8 cellular contexts compared by ENCODE assay signal in genomic region chr1:226674892-226675719, GRCh38.
A peak's percentile ranks its signal among the peaks of the same experiment; 100 is the strongest.
DNase-seq lines count a peak whose midpoint lies in the region; ATAC-seq, FAIRE-seq and TF ChIP-seq lines count a peak whose summit lies in the region.

No MANE protein-coding gene starts in this region.

- no peaks in the 10 kb centered on the region for H3K36me3 Mint-ChIP-seq in GM23338 (ENCODE audit: low read depth)
- peaks cover 31% of the 10 kb centered on the region for H3K36me3 Mint-ChIP-seq in activated T-helper 2 cell treated with anti-CD3 and anti-CD28 coated beads, Interferon-gamma antibody, Interleukin-2, Interleukin-4, amounts not matched to agents 10 μg/mL and 5 μg/mL and 100 μg/mL, durations not matched to agents 14 hours and 24 hours and 36 hours (ENCODE audit: low read depth)

- no peak overlapping the region for H3K4me3 Mint-ChIP-seq in GM23338
- H3K4me3 Mint-ChIP-seq in activated T-helper 2 cell treated with anti-CD3 and anti-CD28 coated beads, Interferon-gamma antibody, Interleukin-2, Interleukin-4, amounts not matched to agents 10 μg/mL and 5 μg/mL and 100 μg/mL, durations not matched to agents 14 hours and 24 hours and 36 hours (ENCODE audit: low read depth): peak overlapping the region; percentile 59

- H3K79me2 ChIP-seq in GM23338 (replicated peaks; ENCODE audit: insufficient read depth) (no peaks in the 10 kb centered on the region), HepG2 (ENCODE audit: insufficient read depth, low read length) (no peaks in the 10 kb centered on the region)

- H3K9ac ChIP-seq in HepG2 (ENCODE audit: insufficient read depth, low read depth, low read length): no peak overlapping the region

- TF ChIP-seq EP300 in HepG2 (IDR thresholded peaks at IDR 0.05; ENCODE audit: low read depth in 2 of 2, low read length in 2 of 2) (no peak), HepG2 (CRISPR knock-in tag; IDR thresholded peaks at IDR 0.05; ENCODE audit: borderline replicate concordance) (no peak)

- WGBS in HepG2 (ENCODE audit: low lambda C conversion rate): 28% methylated on average over 17 of the region's 17 CpGs

- H4K20me1 ChIP-seq in GM23338 (replicated peaks; ENCODE audit: insufficient read depth) (no peaks in the 10 kb centered on the region), HepG2 (ENCODE audit: insufficient read depth, low read length) (no peaks in the 10 kb centered on the region)

- CTCF ChIA-PET in HepG2 (lab: Yijun Ruan, JAX; ENCODE audit: low intra/inter-chr PET ratio, low total read pairs): no interaction called here

- H3K9me3 ChIP-seq in HepG2 (ENCODE audit: low read length): no peaks in the 10 kb centered on the region

- TF ChIP-seq CTCF in GM12865 (IDR thresholded peaks at IDR 0.05; ENCODE audit: insufficient read depth, low read depth, low read length, missing control alignments) (no peak), GM23338 (conservative IDR thresholded peaks at IDR 0.05; ENCODE audit: low read depth in 2 of 2) (no peak), HepG2 (CRISPR knock-in tag; IDR thresholded peaks at IDR 0.05) (no peak), brain microvascular endothelial cell (IDR thresholded peaks at IDR 0.05; ENCODE audit: low read depth, low read length, missing control alignments) (no peak)

- H3K4me2 ChIP-seq in GM23338 (no peak overlapping the region), HepG2 (ENCODE audit: low read depth, low read length) (no peak overlapping the region)

- H3K9me3 Mint-ChIP-seq in GM23338: no peaks in the 10 kb centered on the region
- H3K9me3 Mint-ChIP-seq in activated T-helper 2 cell treated with anti-CD3 and anti-CD28 coated beads, Interferon-gamma antibody, Interleukin-2, Interleukin-4, amounts not matched to agents 10 μg/mL and 5 μg/mL and 100 μg/mL, durations not matched to agents 14 hours and 24 hours and 36 hours: no peaks in the 10 kb centered on the region

- H3K9me2 ChIP-seq in GM23338 (ENCODE audit: insufficient read depth): no peaks in the 10 kb centered on the region

- DNase-seq in GM12865 (ENCODE audit: low read depth) (peak; percentile 92), GM23338 (ENCODE audit: low spot score) (no peak), NCI-H128 (lab: John Stamatoyannopoulos, UW; ENCODE audit: unreplicated experiment) (peak; percentile 38), HepG2 (ENCODE audit: low spot score) (no peak), AG08395 (ENCODE audit: low spot score) (no peak), brain microvascular endothelial cell (no peak)
- peak; percentile 78 for DNase-seq in activated T-helper 2 cell treated with anti-CD3 and anti-CD28 coated beads, Interferon-gamma antibody, Interleukin-2, Interleukin-4, amounts not matched to agents 10 μg/mL and 5 μg/mL and 100 μg/mL, durations not matched to agents 14 hours and 24 hours and 36 hours (ENCODE audit: low spot score)
- DNase-seq in stimulated activated naive CD4-positive, alpha-beta T cell treated with Interleukin-2 at 50 U/mL for 16 hours (lab: John Stamatoyannopoulos, UW): peak; percentile 57

- in situ Hi-C loops in HepG2 (cut with HindIII; ENCODE audit: extremely low pct_ligation_motif_present, low pct_unique_long_range_greater_than_20kb): no loop called here
- in situ Hi-C loops in brain microvascular endothelial cell (cut with HindIII; ENCODE audit: low pct_ligation_motif_present, low sequenced_read_pairs): no loop called here

- no peak overlapping the region for H3K27ac Mint-ChIP-seq in GM23338
- peak overlapping the region; percentile 80 for H3K27ac Mint-ChIP-seq in activated T-helper 2 cell treated with anti-CD3 and anti-CD28 coated beads, Interferon-gamma antibody, Interleukin-2, Interleukin-4, amounts not matched to agents 10 μg/mL and 5 μg/mL and 100 μg/mL, durations not matched to agents 14 hours and 24 hours and 36 hours

- H3K4me1 ChIP-seq in GM23338 (ENCODE audit: insufficient read depth) (peaks cover 3% of the 10 kb centered on the region; the same call in 1 of the 2 replicates), HepG2 (ENCODE audit: insufficient read depth, low read length) (peaks cover 5% of the 10 kb centered on the region; the same call in 1 of the 2 replicates)

- peaks cover 37% of the 10 kb centered on the region for H3K4me1 Mint-ChIP-seq in GM23338
- H3K4me1 Mint-ChIP-seq in activated T-helper 2 cell treated with anti-CD3 and anti-CD28 coated beads, Interferon-gamma antibody, Interleukin-2, Interleukin-4, amounts not matched to agents 10 μg/mL and 5 μg/mL and 100 μg/mL, durations not matched to agents 14 hours and 24 hours and 36 hours (ENCODE audit: low read depth): peaks cover 71% of the 10 kb centered on the region

- intact Hi-C loops in activated T-helper 2 cell treated with anti-CD3 and anti-CD28 coated beads, Interferon-gamma antibody, Interleukin-2, Interleukin-4, amounts not matched to agents 10 μg/mL and 5 μg/mL and 100 μg/mL, durations not matched to agents 14 hours and 24 hours and 36 hours (cut with micrococcal nuclease): loop anchor here (5.0 kb wide), 1 partner anchor 33 kb away; no protein-coding TSS in a partner anchor
- intact Hi-C loops in HepG2 (cut with micrococcal nuclease; ENCODE audit: unreplicated experiment): no loop called here

- POLR2A ChIA-PET in HepG2 (lab: Yijun Ruan, JAX): no interaction called here

- H3K27ac ChIP-seq in GM23338 (ENCODE audit: low read depth) (no peak overlapping the region), HepG2 (ENCODE audit: extremely low read length, insufficient read depth, low read length) (no peak overlapping the region), brain microvascular endothelial cell (no peak overlapping the region)

- no peak overlapping the region for H2AFZ ChIP-seq in GM23338
- no peak overlapping the region for H2AFZ ChIP-seq in HepG2 (ENCODE audit: low read length)

- no peak for TF ChIP-seq POLR2A in HepG2 (IDR thresholded peaks at IDR 0.05; ENCODE audit: insufficient read depth in 1 of 2, low read depth in 2 of 2, low read length in 2 of 2)

- peaks cover 24% of the 10 kb centered on the region for H3K27me3 Mint-ChIP-seq in GM23338 (ENCODE audit: insufficient read depth, low read depth, poor library complexity)
- no peaks in the 10 kb centered on the region for H3K27me3 Mint-ChIP-seq in activated T-helper 2 cell treated with anti-CD3 and anti-CD28 coated beads, Interferon-gamma antibody, Interleukin-2, Interleukin-4, amounts not matched to agents 10 μg/mL and 5 μg/mL and 100 μg/mL, durations not matched to agents 14 hours and 24 hours and 36 hours (ENCODE audit: low read depth)

- no peak overlapping the region for H3K4me3 ChIP-seq in GM12865 (ENCODE audit: low read depth, low read length)
- H3K4me3 ChIP-seq in GM23338: no peak overlapping the region
- no peak overlapping the region for H3K4me3 ChIP-seq in HepG2 (replicated peaks in 1 of 3; ENCODE audit: insufficient read depth in 1 of 3, low read depth in 2 of 3, low read length in 3 of 3)
- H3K4me3 ChIP-seq in brain microvascular endothelial cell (ENCODE audit: low read depth, low read length): no peak overlapping the region

- no peaks in the 10 kb centered on the region for H3K36me3 ChIP-seq in GM23338 (ENCODE audit: insufficient read depth)
- H3K36me3 ChIP-seq in HepG2 (replicated peaks in 1 of 2; ENCODE audit: control insufficient read depth in 1 of 2, insufficient read depth in 2 of 2, low read length in 2 of 2): no peaks in the 10 kb centered on the region
- H3K36me3 ChIP-seq in brain microvascular endothelial cell (replicated peaks): no peaks in the 10 kb centered on the region

- H3F3A ChIP-seq in GM23338 (replicated peaks; ENCODE audit: low read depth): no peaks in the 10 kb centered on the region

- BruUV-seq in HepG2 (replicated peaks; lab: Mats Ljungman, UMichigan): no TSS peak

- no peak for FAIRE-seq in HepG2 (lab: Jason Lieb, UNC)

- no peak for TF ChIP-seq RAD21 in HepG2 (CRISPR knock-in tag; IDR thresholded peaks at IDR 0.05)

- H3K27me3 ChIP-seq in GM23338 (ENCODE audit: insufficient read depth) (peaks cover 21% of the 10 kb centered on the region), HepG2 (ENCODE audit: control insufficient read depth in 1 of 2, insufficient read depth in 2 of 2, low read length in 2 of 2) (peaks cover 4 to 51% of the 10 kb centered on the region in 2 experiments; a peak in 4 of 5 replicates), brain microvascular endothelial cell (replicated peaks) (no peaks in the 10 kb centered on the region)

- ATAC-seq in GM23338 (0 out of 3 replicates have a peak, but pooled peaks have one; percentile 9), HepG2 (no peak)

TF ChIP-seq in GM23338, 12 proteins besides CTCF, POLR2A, EP300 and RAD21 (continues in another document):
- no peak for TF ChIP-seq STAT1 (IDR thresholded peaks at IDR 0.05; ENCODE audit: unreplicated experiment)

TF ChIP-seq in HepG2, 621 proteins besides CTCF, POLR2A, EP300 and RAD21:
- no peak for TF ChIP-seq SMAD3 (CRISPR knock-in tag; IDR thresholded peaks at IDR 0.05)
- TF ChIP-seq GTF3A (CRISPR knock-in tag; conservative IDR thresholded peaks at IDR 0.05): no peak
- TF ChIP-seq SALL1 (CRISPR knock-in tag; IDR thresholded peaks at IDR 0.05): no peak
- no peak for TF ChIP-seq FOSL2 (CRISPR knock-in tag; IDR thresholded peaks at IDR 0.05)
- TF ChIP-seq, protein P1, sequence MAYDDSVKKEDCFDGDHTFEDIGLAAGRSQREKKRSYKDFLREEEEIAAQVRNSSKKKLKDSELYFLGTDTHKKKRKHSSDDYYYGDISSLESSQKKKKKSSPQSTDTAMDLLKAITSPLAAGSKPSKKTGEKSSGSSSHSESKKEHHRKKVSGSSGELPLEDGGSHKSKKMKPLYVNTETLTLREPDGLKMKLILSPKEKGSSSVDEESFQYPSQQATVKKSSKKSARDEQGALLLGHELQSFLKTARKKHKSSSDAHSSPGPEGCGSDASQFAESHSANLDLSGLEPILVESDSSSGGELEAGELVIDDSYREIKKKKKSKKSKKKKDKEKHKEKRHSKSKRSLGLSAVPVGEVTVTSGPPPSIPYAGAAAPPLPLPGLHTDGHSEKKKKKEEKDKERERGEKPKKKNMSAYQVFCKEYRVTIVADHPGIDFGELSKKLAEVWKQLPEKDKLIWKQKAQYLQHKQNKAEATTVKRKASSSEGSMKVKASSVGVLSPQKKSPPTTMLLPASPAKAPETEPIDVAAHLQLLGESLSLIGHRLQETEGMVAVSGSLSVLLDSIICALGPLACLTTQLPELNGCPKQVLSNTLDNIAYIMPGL (CRISPR knock-in tag; IDR thresholded peaks at IDR 0.05; ENCODE audit: borderline replicate concordance in 1 of 2, low read depth in 1 of 2): no peak
- TF ChIP-seq ZKSCAN1 (IDR thresholded peaks at IDR 0.05; ENCODE audit: low read length): peak; percentile 54; the same call in 1 of the 2 replicates

Comparison
In these comparisons a context has a peak if more than half of its experiments do, and no peak if none do; other contexts are left out.
1. DNase-seq: peak in GM12865 (single experiment), NCI-H128 (single experiment), activated T-helper 2 cell treated with anti-CD3 and anti-CD28 coated beads, Interferon-gamma antibody, Interleukin-2, Interleukin-4, amounts not matched to agents 10 μg/mL and 5 μg/mL and 100 μg/mL, durations not matched to agents 14 hours and 24 hours and 36 hours (single experiment) and stimulated activated naive CD4-positive, alpha-beta T cell treated with Interleukin-2 at 50 U/mL for 16 hours (single experiment); none in GM23338 (single experiment), HepG2 (single experiment), AG08395 (single experiment) and brain microvascular endothelial cell (single experiment).